ENCODE assay signal across 30 cellular contexts in genomic region chr4:77344001-77344400, GRCh38.
"Had no signal": no experiment of that assay in that cellular context is flagged by ENCODE, and none has a peak within 500 bp of the region (broad histone marks: within the 10 kb centered on the region; RNA-seq: fewer than 3 reads in every experiment).

No MANE protein-coding gene starts in this region.

- H3K36me3 ChIP-seq: esophagus muscularis mucosa, ovary, prostate gland, thoracic aorta, uterus had no signal

- H3K4me3 Mint-ChIP-seq: activated CD4-positive, alpha-beta memory T cell treated with anti-CD3 and anti-CD28 coated beads, Interleukin-2, amount 10 ng/mL, durations not matched to agents 7 days and 5 days; activated CD4-positive, alpha-beta T cell treated with anti-CD3 and anti-CD28 coated beads, Interleukin-2, amount 10 ng/mL, durations not matched to agents 7 days and 5 days; activated naive CD4-positive, alpha-beta T cell treated with anti-CD3 and anti-CD28 coated beads, Interleukin-2, amount 50 U/mL, for 24 hours; activated T-cell treated with anti-CD3 and anti-CD28 coated beads, Interleukin-2, amount 50 U/mL, for 24 hours; effector memory CD8-positive, alpha-beta T cell; naive B cell; nephron progenitor cell; stimulated activated effector memory CD8-positive, alpha-beta T cell treated with anti-CD3 and anti-CD28 coated beads, Interleukin-12 subunit alpha, Interleukin-12 subunit beta, amount 100 ng/mL, for 72 hours; stimulated activated naive CD8-positive, alpha-beta T cell treated with anti-CD3 and anti-CD28 coated beads, Interleukin-15, Interleukin-2, amounts not matched to agents 100 ng/mL and 50 ng/mL, for 24 hours; type B pancreatic cell; WTC11 had no signal

- H3K4me1 ChIP-seq: body of pancreas, esophagus muscularis mucosa, prostate gland, uterus had no signal

- DNase-seq: activated CD4-positive, alpha-beta memory T cell treated with anti-CD3 and anti-CD28 coated beads, Interleukin-2, amount 10 ng/mL, durations not matched to agents 7 days and 5 days; activated CD4-positive, alpha-beta T cell treated with anti-CD3 and anti-CD28 coated beads for 1 hour; activated CD4-positive, alpha-beta T cell treated with anti-CD3 and anti-CD28 coated beads, Interleukin-2, amount 10 ng/mL, durations not matched to agents 7 days and 5 days; activated CD8-positive, alpha-beta memory T cell treated with anti-CD3 and anti-CD28 coated beads, Interleukin-2, amount 50 U/mL, for 48 hours; activated gamma-delta T cell treated with Interleukin-2 at 50 U/mL for 16 hours; activated T-cell treated with anti-CD3 and anti-CD28 coated beads, Interleukin-2, amount 50 U/mL, for 24 hours; body of pancreas; caudate nucleus; cortex of kidney; effector memory CD8-positive, alpha-beta T cell; foreskin melanocyte; left cardiac atrium; left ventricle myocardium superior; naive B cell; nephron progenitor cell; ovary; retina; stimulated activated CD4-positive, alpha-beta T cell treated with anti-CD3 and anti-CD28 coated beads, Interleukin-4, amount 100 ng/mL, for 24 hours; uterus had no signal

- H3K4me1 Mint-ChIP-seq: activated CD4-positive, alpha-beta memory T cell treated with anti-CD3 and anti-CD28 coated beads, Interleukin-2, amount 10 ng/mL, durations not matched to agents 7 days and 5 days; activated naive CD4-positive, alpha-beta T cell treated with anti-CD3 and anti-CD28 coated beads, Interleukin-2, amount 50 U/mL, for 24 hours; naive B cell; nephron progenitor cell; stimulated activated effector memory CD8-positive, alpha-beta T cell treated with anti-CD3 and anti-CD28 coated beads, Interleukin-12 subunit alpha, Interleukin-12 subunit beta, amount 100 ng/mL, for 72 hours; WTC11 had no signal

- ATAC-seq: body of pancreas; effector memory CD8-positive, alpha-beta T cell; left cardiac atrium; left ventricle myocardium superior; sciatic nerve; stimulated activated effector memory CD8-positive, alpha-beta T cell treated with anti-CD3 and anti-CD28 coated beads, Interleukin-12 subunit alpha, Interleukin-12 subunit beta, amount 100 ng/mL, for 72 hours; WTC11 had no signal

- H3K27ac ChIP-seq: body of pancreas, esophagus muscularis mucosa, ovary, prostate gland, skin epidermis, thoracic aorta, uterus had no signal

- H3K9me3 Mint-ChIP-seq: stimulated activated effector memory CD8-positive, alpha-beta T cell treated with anti-CD3 and anti-CD28 coated beads, Interleukin-12 subunit alpha, Interleukin-12 subunit beta, amount 100 ng/mL, for 72 hours had no signal

- H3K27me3 ChIP-seq: body of pancreas, esophagus muscularis mucosa, ovary, uterus had no signal

- H3K9me3 ChIP-seq: ovary, prostate gland, uterus had no signal

- H3K27ac Mint-ChIP-seq: activated CD4-positive, alpha-beta memory T cell treated with anti-CD3 and anti-CD28 coated beads, Interleukin-2, amount 10 ng/mL, durations not matched to agents 7 days and 5 days; activated CD4-positive, alpha-beta T cell treated with anti-CD3 and anti-CD28 coated beads, Interleukin-2, amount 10 ng/mL, durations not matched to agents 7 days and 5 days; activated naive CD4-positive, alpha-beta T cell treated with anti-CD3 and anti-CD28 coated beads, Interleukin-2, amount 50 U/mL, for 24 hours; activated T-cell treated with anti-CD3 and anti-CD28 coated beads, Interleukin-2, amount 50 U/mL, for 24 hours; effector memory CD8-positive, alpha-beta T cell; naive B cell; nephron progenitor cell; stimulated activated effector memory CD8-positive, alpha-beta T cell treated with anti-CD3 and anti-CD28 coated beads, Interleukin-12 subunit alpha, Interleukin-12 subunit beta, amount 100 ng/mL, for 72 hours; stimulated activated naive CD8-positive, alpha-beta T cell treated with anti-CD3 and anti-CD28 coated beads, Interleukin-15, Interleukin-2, amounts not matched to agents 100 ng/mL and 50 ng/mL, for 24 hours; type B pancreatic cell; WTC11 had no signal

- FAIRE-seq: islet of Langerhans had no signal

- H3K4me3 ChIP-seq: body of pancreas, esophagus muscularis mucosa, ovary, prostate gland, skin epidermis, thoracic aorta, uterus had no signal

- H3K36me3 Mint-ChIP-seq: stimulated activated effector memory CD8-positive, alpha-beta T cell treated with anti-CD3 and anti-CD28 coated beads, Interleukin-12 subunit alpha, Interleukin-12 subunit beta, amount 100 ng/mL, for 72 hours had no signal
